In the genomic region with DNA sequence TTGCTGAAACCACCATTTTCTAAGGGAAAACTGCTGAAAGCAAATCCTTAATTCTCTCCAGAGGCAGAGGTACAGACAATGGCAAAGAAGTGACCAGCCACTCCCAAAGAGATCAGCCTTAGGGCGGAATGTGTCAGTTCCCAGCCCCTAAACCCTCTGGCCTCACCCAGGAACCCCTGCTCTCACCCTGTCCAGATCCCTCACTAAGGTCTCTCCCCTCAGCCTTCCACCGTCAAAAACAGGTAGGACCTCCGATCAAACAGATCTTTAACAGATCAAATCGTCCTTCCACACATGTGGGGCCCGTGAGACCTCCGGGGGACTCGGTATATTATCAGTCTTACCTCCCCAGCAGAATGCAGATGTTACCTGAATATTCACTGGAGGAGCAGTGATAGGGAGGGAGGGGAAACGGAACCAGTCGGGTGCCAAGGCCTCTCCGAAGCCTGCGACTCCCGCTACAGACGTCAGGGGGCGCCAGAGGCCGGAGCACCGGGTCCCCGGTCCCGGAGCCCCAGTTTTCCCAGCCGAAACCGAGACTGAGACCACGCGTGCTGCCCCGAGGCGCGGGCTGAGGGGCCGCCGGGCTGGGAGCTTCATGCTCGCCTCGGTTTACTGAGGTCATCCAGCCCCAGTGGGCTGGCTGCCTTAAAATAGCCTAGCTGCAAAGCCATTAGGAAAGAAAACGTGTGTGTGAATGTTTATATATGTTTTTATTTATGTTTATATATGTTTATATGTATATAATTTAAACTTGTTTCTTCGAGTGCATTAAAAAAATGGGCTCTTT, we compare ENCODE assay signal across 9 cellular contexts. TPM values are rescaled to one million over a fixed set of nuclear protein-coding genes. Genes with fewer than 3 reads are reported as not detected.
DNase-seq lines count a peak whose midpoint lies in the region; ATAC-seq and TF ChIP-seq lines count a peak whose summit lies in the region.
"Had no signal": no experiment of that assay in that cellular context is flagged by ENCODE, and none has a peak within 500 bp of the region (broad histone marks: within the 10 kb centered on the region; RNA-seq: fewer than 3 reads in every experiment).

No MANE protein-coding gene starts in this region.

- no peaks in the 10 kb centered on the region for H3K9me3 ChIP-seq in CD4-positive, alpha-beta memory T cell (ENCODE audit: control insufficient read depth in 1 of 2, low read length in 2 of 2)
- H3K9me3 ChIP-seq in PC-9 (ENCODE audit: insufficient read depth, low read depth), result no peaks in the 10 kb centered on the region
- no peaks in the 10 kb centered on the region for H3K9me3 ChIP-seq in neural cell (ENCODE audit: low read length)

- H3K79me2 ChIP-seq in PC-9 (ENCODE audit: low read depth), result no peaks in the 10 kb centered on the region
- H3K79me2 ChIP-seq in neural cell (replicated peaks; ENCODE audit: insufficient read depth, low read length), result no peaks in the 10 kb centered on the region

- peaks cover 0 to 2% (median under 1%) of the 10 kb centered on the region in 4 donors for H3K4me1 Mint-ChIP-seq in CD4-positive, alpha-beta memory T cell
- H3K4me1 Mint-ChIP-seq in activated T-cell treated with anti-CD3 and anti-CD28 coated beads, Interleukin-2, amount 50 U/mL, for 24 hours (ENCODE audit: low read depth), result peaks cover 3% of the 10 kb centered on the region
- H3K4me1 Mint-ChIP-seq in stimulated activated naive CD8-positive, alpha-beta T cell treated with anti-CD3 and anti-CD28 coated beads, Interleukin-15, Interleukin-2, amounts not matched to agents 100 ng/mL and 50 ng/mL, for 24 hours (ENCODE audit: low read depth), result no peaks in the 10 kb centered on the region

- no peak for TF ChIP-seq EP300 in neural cell (conservative IDR thresholded peaks at IDR 0.05; ENCODE audit: poor library complexity, severe bottlenecking)

- H2AFZ ChIP-seq in PC-9 (peak overlapping the region; percentile 64), neural cell (ENCODE audit: low read depth, low read length) (no peak overlapping the region)

- no peaks in the 10 kb centered on the region for H3K27me3 Mint-ChIP-seq in CD4-positive, alpha-beta memory T cell
- H3K27me3 Mint-ChIP-seq in activated T-cell treated with anti-CD3 and anti-CD28 coated beads, Interleukin-2, amount 50 U/mL, for 24 hours, result no peaks in the 10 kb centered on the region
- H3K27me3 Mint-ChIP-seq in stimulated activated naive CD8-positive, alpha-beta T cell treated with anti-CD3 and anti-CD28 coated beads, Interleukin-15, Interleukin-2, amounts not matched to agents 100 ng/mL and 50 ng/mL, for 24 hours, result no peaks in the 10 kb centered on the region
- H3K27me3 Mint-ChIP-seq: activated naive CD8-positive, alpha-beta T cell had no signal

- H3K27ac ChIP-seq in CD4-positive, alpha-beta memory T cell (ENCODE audit: low read depth, low read length), result no peak overlapping the region
- 0 out of 2 replicates have a peak overlapping the region, but pooled peaks have one; percentile 27 for H3K27ac ChIP-seq in PC-9
- H3K27ac ChIP-seq in neural cell (ENCODE audit: low read length), result no peak overlapping the region

- no peak overlapping the region for H3K4me3 ChIP-seq in CD4-positive, alpha-beta memory T cell (ENCODE audit: low read length in 2 of 2)
- H3K4me3 ChIP-seq in PC-9, result peak overlapping the region; percentile 55; the same call in 1 of the 2 replicates
- peak overlapping the region; percentile 23 for H3K4me3 ChIP-seq in fibroblast of mammary gland (ENCODE audit: control insufficient read depth, low read depth, low read length)
- H3K4me3 ChIP-seq in neural cell (ENCODE audit: low read length), result peak overlapping the region; percentile 47

- POLR2A ChIA-PET in CD4-positive, alpha-beta memory T cell (lab: Charles Lee; ENCODE audit: partially characterized antibody), result no interaction called here
- POLR2A ChIA-PET in PC-9 (lab: Charles Lee; ENCODE audit: unreplicated experiment), result interaction anchor here (1.2 kb wide), 1 partner anchor 154 kb away, joined by 7 read pairs; the partner anchor contains the start of gene POU2F1

- no peaks in the 10 kb centered on the region for H3K36me3 Mint-ChIP-seq in CD4-positive, alpha-beta memory T cell
- H3K36me3 Mint-ChIP-seq in activated T-cell treated with anti-CD3 and anti-CD28 coated beads, Interleukin-2, amount 50 U/mL, for 24 hours (ENCODE audit: low read depth), result no peaks in the 10 kb centered on the region
- no peaks in the 10 kb centered on the region for H3K36me3 Mint-ChIP-seq in stimulated activated naive CD8-positive, alpha-beta T cell treated with anti-CD3 and anti-CD28 coated beads, Interleukin-15, Interleukin-2, amounts not matched to agents 100 ng/mL and 50 ng/mL, for 24 hours (ENCODE audit: low read depth)
- H3K36me3 Mint-ChIP-seq: activated naive CD8-positive, alpha-beta T cell had no signal

- intact Hi-C loops in CD4-positive, alpha-beta memory T cell (cut with micrococcal nuclease), result loop anchor here (1.0 to 10.0 kb wide), 10 partner anchors 24 to 1142 kb away; partner anchors contain the start of genes GPA33 and POU2F1
- intact Hi-C loops in PC-9 (cut with micrococcal nuclease; ENCODE audit: unreplicated experiment), result loop anchor here (1.0 to 5.0 kb wide), 8 partner anchors 41 to 466 kb away; partner anchors contain the start of gene POU2F1

- no peaks in the 10 kb centered on the region for H4K20me1 ChIP-seq in PC-9 (ENCODE audit: insufficient read depth)
- no peaks in the 10 kb centered on the region for H4K20me1 ChIP-seq in neural cell (ENCODE audit: insufficient read depth)

- H3K4me1 ChIP-seq in CD4-positive, alpha-beta memory T cell (ENCODE audit: insufficient read depth, low read length), result no peaks in the 10 kb centered on the region
- no peaks in the 10 kb centered on the region for H3K4me1 ChIP-seq in PC-9 (replicated peaks; ENCODE audit: insufficient read depth)

- CTCF ChIA-PET in CD4-positive, alpha-beta memory T cell (lab: Charles Lee; ENCODE audit: partially characterized antibody), result interaction anchor here (0.5 to 18.6 kb wide), 29 partner anchors 8 to 537 kb away, joined by 3 to 842 read pairs (median 4); partner anchors contain the start of genes CD247, GPA33 and POU2F1
- CTCF ChIA-PET in PC-9 (lab: Charles Lee), result interaction anchor here (0.6 to 0.9 kb wide), 3 partner anchors 16 to 201 kb away, joined by 3 to 7 read pairs (median 3); no protein-coding TSS in a partner anchor

- H3K9me3 Mint-ChIP-seq in CD4-positive, alpha-beta memory T cell, result no peaks in the 10 kb centered on the region
- no peaks in the 10 kb centered on the region for H3K9me3 Mint-ChIP-seq in activated T-cell treated with anti-CD3 and anti-CD28 coated beads, Interleukin-2, amount 50 U/mL, for 24 hours
- no peaks in the 10 kb centered on the region for H3K9me3 Mint-ChIP-seq in stimulated activated naive CD8-positive, alpha-beta T cell treated with anti-CD3 and anti-CD28 coated beads, Interleukin-15, Interleukin-2, amounts not matched to agents 100 ng/mL and 50 ng/mL, for 24 hours

- peak overlapping the region in 1 of 7 donors; percentile 85 for H3K27ac Mint-ChIP-seq in CD4-positive, alpha-beta memory T cell
- H3K27ac Mint-ChIP-seq in activated T-cell treated with anti-CD3 and anti-CD28 coated beads, Interleukin-2, amount 50 U/mL, for 24 hours, result no peak overlapping the region
- no peak overlapping the region for H3K27ac Mint-ChIP-seq in stimulated activated naive CD8-positive, alpha-beta T cell treated with anti-CD3 and anti-CD28 coated beads, Interleukin-15, Interleukin-2, amounts not matched to agents 100 ng/mL and 50 ng/mL, for 24 hours
- H3K27ac Mint-ChIP-seq: activated naive CD8-positive, alpha-beta T cell had no signal

- H3F3A ChIP-seq in PC-9 (ENCODE audit: insufficient read depth, low read depth) (no peaks in the 10 kb centered on the region), neural cell (ENCODE audit: insufficient read depth, low read length, poor library complexity, severe bottlenecking) (no peaks in the 10 kb centered on the region)

- H3K4me3 Mint-ChIP-seq in CD4-positive, alpha-beta memory T cell, result peak overlapping the region in 2 of 8 donors; percentile 51 to 58
- H3K4me3 Mint-ChIP-seq in activated T-cell treated with anti-CD3 and anti-CD28 coated beads, Interleukin-2, amount 50 U/mL, for 24 hours, result peak overlapping the region; percentile 45
- peak overlapping the region; percentile 43 for H3K4me3 Mint-ChIP-seq in stimulated activated naive CD8-positive, alpha-beta T cell treated with anti-CD3 and anti-CD28 coated beads, Interleukin-15, Interleukin-2, amounts not matched to agents 100 ng/mL and 50 ng/mL, for 24 hours
- H3K4me3 Mint-ChIP-seq: activated naive CD8-positive, alpha-beta T cell had no signal

- TF ChIP-seq RAD21 in neural cell (conservative IDR thresholded peaks at IDR 0.05), result peak; percentile 99

- peak; percentile 66 to 79 (median 72) for DNase-seq in CD4-positive, alpha-beta memory T cell
- DNase-seq in HuH-7 (ENCODE audit: low spot score) (peak; percentile 75), PC-9 (peak; percentile 42 to 82), fibroblast of mammary gland (ENCODE audit: low read depth) (peak; percentile 34)
- peak; percentile 91 for DNase-seq in activated T-cell treated with anti-CD3 and anti-CD28 coated beads, Interleukin-2, amount 50 U/mL, for 24 hours

- H3K4me2 ChIP-seq in PC-9 (peak overlapping the region; percentile 89), neural cell (ENCODE audit: low read length) (peak overlapping the region; percentile 68)

- BruUV-seq in PC-9 (replicated peaks; lab: Mats Ljungman, UMichigan), result no TSS peak

- no peaks in the 10 kb centered on the region for H3K9me2 ChIP-seq in PC-9 (ENCODE audit: insufficient read depth)
- no peaks in the 10 kb centered on the region for H3K9me2 ChIP-seq in neural cell (ENCODE audit: insufficient read depth, low read length)

- H3K9ac ChIP-seq in neural cell (ENCODE audit: low read length), result peak overlapping the region; percentile 8

- no peaks in the 10 kb centered on the region for H3K36me3 ChIP-seq in CD4-positive, alpha-beta memory T cell (ENCODE audit: insufficient read depth, low read length)
- H3K36me3 ChIP-seq in PC-9 (ENCODE audit: low read depth), result no peaks in the 10 kb centered on the region
- H3K36me3 ChIP-seq in neural cell (ENCODE audit: insufficient read depth, low read length), result no peaks in the 10 kb centered on the region

- no peaks in the 10 kb centered on the region for H3K27me3 ChIP-seq in CD4-positive, alpha-beta memory T cell (ENCODE audit: insufficient read depth, low read length)
- H3K27me3 ChIP-seq in PC-9 (ENCODE audit: insufficient read depth, low read depth) (no peaks in the 10 kb centered on the region), neural cell (ENCODE audit: insufficient read depth, low read depth, low read length) (no peaks in the 10 kb centered on the region)

- peak; percentile 76 for ATAC-seq in GM19463 (IDR thresholded peaks at IDR 0.05; ENCODE audit: unreplicated experiment)

- TF ChIP-seq CTCF in PC-9 (conservative IDR thresholded peaks at IDR 0.05) (peak; percentile 99), fibroblast of mammary gland (conservative IDR thresholded peaks at IDR 0.05; ENCODE audit: control insufficient read depth, insufficient read depth, low read depth, low read length) (peak; percentile 75), neural cell (IDR thresholded peaks at IDR 0.05; ENCODE audit: poor library complexity, severe bottlenecking) (peak; percentile 98)

RNA-seq across cellular contexts. Expression of gene GPA33, which starts 23.6 kb away (rescaled TPM):
- total RNA-seq in CD4-positive, alpha-beta memory T cell, result 10 to 100 TPM; 21.2 to 21.6 TPM
- 10 to 100 TPM; 24.2 to 33.5 TPM for polyA plus RNA-seq in CD4-positive, alpha-beta memory T cell
- not detected in 2 replicates for total RNA-seq in PC-9 (2021)
- 0.14 and 0.28 TPM in 2 replicates for polyA plus RNA-seq in neural cell
- polyA minus RNA-seq in neural cell, result 0.35 TPM in 1 of 2 replicates, not detected in the other

RNA-seq across cellular contexts. Expression of gene STYXL2, which starts 27.3 kb away (rescaled TPM):
- total RNA-seq in CD4-positive, alpha-beta memory T cell, result not detected
- polyA plus RNA-seq in CD4-positive, alpha-beta memory T cell, result not detected
- not detected in 2 replicates for total RNA-seq in PC-9 (2021)
- polyA plus RNA-seq in neural cell, result not detected in 2 replicates
- polyA minus RNA-seq in neural cell, result not detected in 2 replicates

Comparison
In these comparisons a context has a peak if more than half of its experiments do, and no peak if none do; other contexts are left out.
1. DNase-seq: peak in every context shown above with its lines; median percentile 91 in activated T-cell treated with anti-CD3 and anti-CD28 coated beads, Interleukin-2, amount 50 U/mL, for 24 hours; 75 in HuH-7; 72 in CD4-positive, alpha-beta memory T cell; 62 in PC-9; 34 in fibroblast of mammary gland.
2. H3K4me3 ChIP-seq: peak in PC-9 (single experiment), fibroblast of mammary gland (single experiment) and neural cell (single experiment); none in CD4-positive, alpha-beta memory T cell (0 of 2).
3. RNA of gene GPA33, which starts 23.6 kb away (total RNA-seq): 21.2 to 21.6 TPM in CD4-positive, alpha-beta memory T cell; not detected in PC-9; every median in the first group is over 10 times any median in the second.
4. Peak in every context shown above with its lines, with median percentiles within 50 percentile points of each other: CTCF ChIP-seq.